8 cellular contexts compared by ENCODE assay signal in genomic region chr7:128405345-128406146, GRCh38. TPM values are rescaled to one million over a fixed set of nuclear protein-coding genes. Genes with fewer than 3 reads are reported as not detected.
A peak's percentile ranks its signal among the peaks of the same experiment; 100 is the strongest.
DNase-seq lines count a peak whose midpoint lies in the region; ATAC-seq, FAIRE-seq and TF ChIP-seq lines count a peak whose summit lies in the region.

No MANE protein-coding gene starts in this region.

- no peaks in the 10 kb centered on the region for H3K9me3 Mint-ChIP-seq in CD4-positive, alpha-beta T cell

- DNase-seq in CD4-positive, alpha-beta T cell = peak in 8 of 10 experiments; percentile 34 to 69 (median 50)
- DNase-seq in T-helper 17 cell (peak; percentile 39 to 72 (median 68)), body of pancreas (peak; percentile 29 to 59 (median 47)), keratinocyte (ENCODE audit: low read depth, low spot score) (no peak), midbrain (lab: John Stamatoyannopoulos, UW) (no peak)
- DNase-seq in stimulated activated CD4-positive, alpha-beta T cell treated with anti-CD3 and anti-CD28 coated beads, Interleukin-4, amount 100 ng/mL, for 4 hours = peak; percentile 64 to 65

- H3K27me3 ChIP-seq in CD4-positive, alpha-beta T cell (ENCODE audit: control insufficient read depth, insufficient read depth, low read length) = no peaks in the 10 kb centered on the region
- H3K27me3 ChIP-seq in body of pancreas = no peaks in the 10 kb centered on the region
- no peaks in the 10 kb centered on the region for H3K27me3 ChIP-seq in keratinocyte (ENCODE audit: control insufficient read depth, extremely low read depth, insufficient read depth, low read length)

- peak overlapping the region; percentile 90 for H3K4me3 Mint-ChIP-seq in CD4-positive, alpha-beta T cell
- H3K4me3 Mint-ChIP-seq in T-helper 17 cell = peak overlapping the region; percentile 90

- no peaks in the 10 kb centered on the region for H3K27me3 Mint-ChIP-seq in CD4-positive, alpha-beta T cell
- no peaks in the 10 kb centered on the region for H3K27me3 Mint-ChIP-seq in T-helper 17 cell

- H3K9me3 ChIP-seq in CD4-positive, alpha-beta T cell (ENCODE audit: control insufficient read depth, low read length) = no peaks in the 10 kb centered on the region
- H3K9me3 ChIP-seq in T-helper 17 cell (ENCODE audit: control insufficient read depth, low read length, poor library complexity, severe bottlenecking) = no peaks in the 10 kb centered on the region
- H3K9me3 ChIP-seq in body of pancreas = no peaks in the 10 kb centered on the region
- H3K9me3 ChIP-seq in keratinocyte (ENCODE audit: control insufficient read depth, low read depth, low read length) = no peaks in the 10 kb centered on the region

- peaks cover 61% of the 10 kb centered on the region for H3K4me1 Mint-ChIP-seq in CD4-positive, alpha-beta T cell (ENCODE audit: low read depth)
- peaks cover 43% of the 10 kb centered on the region for H3K4me1 Mint-ChIP-seq in T-helper 17 cell

- TF ChIP-seq CTCF in CD4-positive, alpha-beta T cell (IDR thresholded peaks at IDR 0.05) = no peak
- TF ChIP-seq CTCF in body of pancreas (IDR thresholded peaks at IDR 0.05) = no peak
- TF ChIP-seq CTCF in keratinocyte (optimal IDR thresholded peaks at IDR 0.05 in 1 of 3, IDR thresholded peaks at IDR 0.05 in 1 of 3, conservative IDR thresholded peaks at IDR 0.05 in 1 of 3; ENCODE audit: extremely low read depth in 1 of 3, insufficient read depth in 2 of 3, low read length in 3 of 3) = no peak

- dilution Hi-C loops in keratinocyte (cut with MboI; ENCODE audit: extremely low pct_ligation_motif_present, low sequenced_read_pairs) = no loop called here

- FAIRE-seq in keratinocyte (lab: Jason Lieb, UNC) = no peak

- H3K4me3 ChIP-seq in body of pancreas (peak overlapping the region; percentile 57 to 92), keratinocyte (ENCODE audit: control insufficient read depth in 2 of 3, extremely low read depth in 1 of 3, insufficient read depth in 2 of 3, low read depth in 1 of 3, low read length in 3 of 3) (peak overlapping the region; percentile 50 to 81 (median 60))

- peaks cover 24% of the 10 kb centered on the region for H3K36me3 Mint-ChIP-seq in CD4-positive, alpha-beta T cell (ENCODE audit: low read depth)
- H3K36me3 Mint-ChIP-seq in T-helper 17 cell (ENCODE audit: low read depth) = peaks cover 2% of the 10 kb centered on the region

- CTCF ChIA-PET in CD4-positive, alpha-beta T cell (lab: Charles Lee) = interaction anchor here (1.0 to 5.1 kb wide), 3 partner anchors 21 to 55 kb away, joined by 3 to 28 read pairs (median 9); partner anchors contain the start of gene HILPDA

- no peaks in the 10 kb centered on the region for H3K9me1 ChIP-seq in keratinocyte (ENCODE audit: control insufficient read depth, extremely low read depth, insufficient read depth, low read length)

- H3K4me1 ChIP-seq in body of pancreas (peaks cover 32% of the 10 kb centered on the region), keratinocyte (ENCODE audit: control insufficient read depth, extremely low read depth, insufficient read depth, low read length) (peaks cover 39% of the 10 kb centered on the region)

- peaks cover 15% of the 10 kb centered on the region for H3K79me2 ChIP-seq in keratinocyte (ENCODE audit: control insufficient read depth, insufficient read depth, low read length)

- no peaks in the 10 kb centered on the region for H4K20me1 ChIP-seq in keratinocyte (ENCODE audit: control insufficient read depth, extremely low read depth, insufficient read depth, low read length)

- TF ChIP-seq POLR2A in body of pancreas (IDR thresholded peaks at IDR 0.05) = peak; percentile 30 to 54 (median 52)

- peak; percentile 22 for ATAC-seq in CD4-positive, alpha-beta T cell (ENCODE audit: poor library complexity)
- ATAC-seq in HG03280 (IDR thresholded peaks at IDR 0.05; ENCODE audit: unreplicated experiment) (peak; percentile 28), T-helper 17 cell (peak; percentile 31), body of pancreas (peak; percentile 51), HG03439 (IDR thresholded peaks at IDR 0.05; ENCODE audit: unreplicated experiment) (no peak)

- 1% methylated on average over 16 to 80 of the region's 101 CpGs for whole genome bisulfite sequencing in body of pancreas, 2 donors

- peak overlapping the region; percentile 98 for H3K4me2 ChIP-seq in keratinocyte (ENCODE audit: control insufficient read depth, extremely low read depth, insufficient read depth, low read depth, low read length)

- intact Hi-C loops in CD4-positive, alpha-beta T cell (cut with DNase I, micrococcal nuclease) = loop anchor here (2.0 to 5.0 kb wide), 3 partner anchors 49 to 753 kb away; partner anchors contain the start of genes HILPDA (in 1 of the 2), RBM28 (in 1 of the 2) and SND1 (in 1 of the 2)
- intact Hi-C loops in body of pancreas (cut with DNase I) = no loop called here

- POLR2A ChIA-PET in CD4-positive, alpha-beta T cell (lab: Charles Lee) = interaction anchor here (0.7 to 1.6 kb wide), 4 partner anchors 19 to 62 kb away, joined by 3 to 5 read pairs (median 3); partner anchors contain the start of genes HILPDA and RBM28

- peak overlapping the region; percentile 66 for H2AFZ ChIP-seq in keratinocyte (ENCODE audit: control insufficient read depth, low read length)

- H3K9ac ChIP-seq in keratinocyte (ENCODE audit: control insufficient read depth, extremely low read depth, insufficient read depth, low read length) = peak overlapping the region; percentile 82

- H3K27ac Mint-ChIP-seq in CD4-positive, alpha-beta T cell = peak overlapping the region; percentile 78
- peak overlapping the region; percentile 77 for H3K27ac Mint-ChIP-seq in T-helper 17 cell

- peaks cover 0 to 3% of the 10 kb centered on the region in 2 donors for H3K36me3 ChIP-seq in body of pancreas (replicated peaks in 1 of 2; ENCODE audit: insufficient read depth in 1 of 2, low read depth in 2 of 2)
- H3K36me3 ChIP-seq in keratinocyte (ENCODE audit: control insufficient read depth in 2 of 2, extremely low read depth in 1 of 2, insufficient read depth in 2 of 2, low read length in 2 of 2) = peaks cover 6 to 18% of the 10 kb centered on the region in 2 experiments

- H3K27ac ChIP-seq in CD4-positive, alpha-beta T cell (ENCODE audit: low read depth, low read length) = no peak overlapping the region
- H3K27ac ChIP-seq in body of pancreas = peak overlapping the region in 3 of 4 donors; percentile 24 to 38 (median 32)
- H3K27ac ChIP-seq in keratinocyte (ENCODE audit: control insufficient read depth, insufficient read depth, low read length) = peak overlapping the region; percentile 64

RNA-seq across cellular contexts. Expression of gene IMPDH1, which starts 4.2 kb away (rescaled TPM):
- 10 to 100 TPM; 26.5 to 27.0 TPM for total RNA-seq in CD4-positive, alpha-beta T cell
- total RNA-seq in T-helper 17 cell (10 to 100 TPM; 52.5 to 55.9 TPM), body of pancreas (10 to 100 TPM; 23.9 to 46.1 TPM)
- polyA plus RNA-seq in keratinocyte = 50.0 to 62.5 TPM (median 56.2 TPM) in 3 replicates
- polyA plus RNA-seq in keratinocyte (2011; ENCODE audit: low read depth) = 16.9 TPM
- 32.5 and 55.4 TPM in 2 replicates for polyA plus RNA-seq in keratinocyte (2011; cell fraction: cytosol; rRNA removed)
- 55.2 and 60.9 TPM in 2 replicates for polyA plus RNA-seq in keratinocyte (2011; cell fraction: nucleus; rRNA removed)
- polyA plus RNA-seq in keratinocyte (2012; ENCODE audit: low replicate concordance) = 21.8 and 72.4 TPM in 2 replicates
- polyA minus RNA-seq in keratinocyte = 77.7 to 199 TPM (median 83.4 TPM) in 3 replicates
- polyA minus RNA-seq in keratinocyte (2011; cell fraction: cytosol; rRNA and poly(A)+ RNA removed) = 80.6 TPM
- polyA minus RNA-seq in keratinocyte (2011; cell fraction: nucleus; rRNA and poly(A)+ RNA removed) = 36.9 and 47.0 TPM in 2 replicates

RNA-seq across cellular contexts. Expression of gene PRRT4, which starts 44.1 kb away (rescaled TPM):
- under 1 TPM; 0.47 to 0.63 TPM for total RNA-seq in CD4-positive, alpha-beta T cell
- total RNA-seq in T-helper 17 cell (under 1 TPM in 1 of 2 donors, not detected in 1; 0.65 TPM), body of pancreas (1 to 10 TPM in 1 of 2 donors, not detected in 1; 7.6 TPM)
- 0.12 to 0.23 TPM (median 0.12 TPM) in 3 replicates for polyA plus RNA-seq in keratinocyte
- not detected for polyA plus RNA-seq in keratinocyte (2011; ENCODE audit: low read depth)
- 0.08 and 0.10 TPM in 2 replicates for polyA plus RNA-seq in keratinocyte (2011; cell fraction: cytosol; rRNA removed)
- 0.59 and 0.79 TPM in 2 replicates for polyA plus RNA-seq in keratinocyte (2011; cell fraction: nucleus; rRNA removed)
- 0.18 and 0.76 TPM in 2 replicates for polyA plus RNA-seq in keratinocyte (2012; ENCODE audit: low replicate concordance)
- not detected in 3 replicates for polyA minus RNA-seq in keratinocyte
- polyA minus RNA-seq in keratinocyte (2011; cell fraction: cytosol; rRNA and poly(A)+ RNA removed) = not detected
- 0.54 TPM in 1 of 2 replicates, not detected in the other for polyA minus RNA-seq in keratinocyte (2011; cell fraction: nucleus; rRNA and poly(A)+ RNA removed)

RNA-seq across cellular contexts. Expression of gene HILPDA, which starts 50.1 kb away (rescaled TPM):
- 1 to 10 TPM; 1.7 TPM for total RNA-seq in CD4-positive, alpha-beta T cell
- 1 to 10 TPM in 1 of 2 donors, under 1 TPM in 1; 0.96 to 1.1 TPM for total RNA-seq in T-helper 17 cell
- 1 to 10 TPM; 7.9 to 9.1 TPM for total RNA-seq in body of pancreas
- polyA plus RNA-seq in keratinocyte = 12.8 to 41.6 TPM (median 17.9 TPM) in 3 replicates
- polyA plus RNA-seq in keratinocyte (2011; ENCODE audit: low read depth) = 5.1 TPM
- 11.2 and 16.4 TPM in 2 replicates for polyA plus RNA-seq in keratinocyte (2011; cell fraction: cytosol; rRNA removed)
- polyA plus RNA-seq in keratinocyte (2011; cell fraction: nucleus; rRNA removed) = 15.1 and 15.8 TPM in 2 replicates
- polyA plus RNA-seq in keratinocyte (2012; ENCODE audit: low replicate concordance) = 5.8 and 19.6 TPM in 2 replicates
- polyA minus RNA-seq in keratinocyte = 11.2 to 26.9 TPM (median 11.3 TPM) in 3 replicates
- polyA minus RNA-seq in keratinocyte (2011; cell fraction: cytosol; rRNA and poly(A)+ RNA removed) = 8.1 TPM
- polyA minus RNA-seq in keratinocyte (2011; cell fraction: nucleus; rRNA and poly(A)+ RNA removed) = 5.3 and 8.8 TPM in 2 replicates

Comparison
In these comparisons a context has a peak if more than half of its experiments do, and no peak if none do; other contexts are left out.
1. DNase-seq: peak in CD4-positive, alpha-beta T cell (8 of 10), T-helper 17 cell (3 of 3), body of pancreas (4 of 4) and stimulated activated CD4-positive, alpha-beta T cell treated with anti-CD3 and anti-CD28 coated beads, Interleukin-4, amount 100 ng/mL, for 4 hours (2 of 2); none in keratinocyte (single experiment) and midbrain (single experiment).